ENCODE assay signal across 1 cellular context in the genomic region with DNA sequence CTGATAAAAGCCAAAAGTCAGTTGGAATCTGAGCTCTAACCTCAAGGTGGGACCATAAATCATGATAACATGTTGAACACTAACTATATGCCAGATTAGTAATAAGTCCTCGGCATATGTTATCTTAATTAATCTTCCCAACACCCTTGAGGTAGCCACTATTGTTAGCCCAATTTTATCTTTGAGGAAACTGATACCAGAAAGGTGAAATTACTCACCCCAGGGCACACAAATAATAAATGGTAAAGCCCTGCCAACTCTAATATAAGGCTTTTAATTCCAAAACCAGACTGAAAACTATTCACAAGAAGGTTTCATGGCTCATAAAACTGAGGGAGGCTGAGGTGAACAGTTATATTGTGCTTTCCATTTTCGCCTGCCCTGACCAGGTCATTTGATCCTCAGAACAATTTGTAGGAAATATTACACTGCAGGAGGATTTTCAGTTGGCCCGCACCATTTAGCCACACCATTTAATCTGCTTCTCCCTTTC.
TF ChIP-seq lines count a peak whose summit lies in the region.

No MANE protein-coding gene starts in this region.

TF ChIP-seq in HEK293, 187 proteins besides CTCF, POLR2A, EP300 and RAD21 (continued from another document and continues in another):
- TF ChIP-seq, protein P1, sequence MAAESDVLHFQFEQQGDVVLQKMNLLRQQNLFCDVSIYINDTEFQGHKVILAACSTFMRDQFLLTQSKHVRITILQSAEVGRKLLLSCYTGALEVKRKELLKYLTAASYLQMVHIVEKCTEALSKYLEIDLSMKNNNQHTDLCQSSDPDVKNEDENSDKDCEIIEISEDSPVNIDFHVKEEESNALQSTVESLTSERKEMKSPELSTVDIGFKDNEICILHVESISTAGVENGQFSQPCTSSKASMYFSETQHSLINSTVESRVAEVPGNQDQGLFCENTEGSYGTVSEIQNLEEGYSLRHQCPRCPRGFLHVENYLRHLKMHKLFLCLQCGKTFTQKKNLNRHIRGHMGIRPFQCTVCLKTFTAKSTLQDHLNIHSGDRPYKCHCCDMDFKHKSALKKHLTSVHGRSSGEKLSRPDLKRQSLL (tag by site-specific recombination; IDR thresholded peaks at IDR 0.05) = no peak
- TF ChIP-seq, protein P2, sequence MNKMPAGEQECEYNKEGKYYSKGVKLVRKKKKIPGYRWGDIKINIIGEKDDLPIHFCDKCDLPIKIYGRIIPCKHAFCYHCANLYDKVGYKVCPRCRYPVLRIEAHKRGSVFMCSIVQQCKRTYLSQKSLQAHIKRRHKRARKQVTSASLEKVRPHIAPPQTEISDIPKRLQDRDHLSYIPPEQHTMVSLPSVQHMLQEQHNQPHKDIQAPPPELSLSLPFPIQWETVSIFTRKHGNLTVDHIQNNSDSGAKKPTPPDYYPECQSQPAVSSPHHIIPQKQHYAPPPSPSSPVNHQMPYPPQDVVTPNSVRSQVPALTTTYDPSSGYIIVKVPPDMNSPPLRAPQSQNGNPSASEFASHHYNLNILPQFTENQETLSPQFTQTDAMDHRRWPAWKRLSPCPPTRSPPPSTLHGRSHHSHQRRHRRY (tag by site-specific recombination; IDR thresholded peaks at IDR 0.05) = no peak
- TF ChIP-seq, protein P3, sequence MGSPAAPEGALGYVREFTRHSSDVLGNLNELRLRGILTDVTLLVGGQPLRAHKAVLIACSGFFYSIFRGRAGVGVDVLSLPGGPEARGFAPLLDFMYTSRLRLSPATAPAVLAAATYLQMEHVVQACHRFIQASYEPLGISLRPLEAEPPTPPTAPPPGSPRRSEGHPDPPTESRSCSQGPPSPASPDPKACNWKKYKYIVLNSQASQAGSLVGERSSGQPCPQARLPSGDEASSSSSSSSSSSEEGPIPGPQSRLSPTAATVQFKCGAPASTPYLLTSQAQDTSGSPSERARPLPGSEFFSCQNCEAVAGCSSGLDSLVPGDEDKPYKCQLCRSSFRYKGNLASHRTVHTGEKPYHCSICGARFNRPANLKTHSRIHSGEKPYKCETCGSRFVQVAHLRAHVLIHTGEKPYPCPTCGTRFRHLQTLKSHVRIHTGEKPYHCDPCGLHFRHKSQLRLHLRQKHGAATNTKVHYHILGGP (tag by site-specific recombination; IDR thresholded peaks at IDR 0.05) = no peak
- TF ChIP-seq ZNF596 (tag by site-specific recombination; IDR thresholded peaks at IDR 0.05) (0 out of 2 replicates have a peak, but pooled peaks have one; percentile 28), ZNF391 (tag by site-specific recombination; IDR thresholded peaks at IDR 0.05; ENCODE audit: borderline replicate concordance, low read depth) (no peak), ZNF571 (tag by site-specific recombination; IDR thresholded peaks at IDR 0.05) (no peak), ZNF624 (tag by site-specific recombination; IDR thresholded peaks at IDR 0.05) (no peak), ZNF626 (tag by site-specific recombination; IDR thresholded peaks at IDR 0.05) (no peak), ZNF121 (tag by site-specific recombination; IDR thresholded peaks at IDR 0.05) (no peak), ZNF701 (tag by site-specific recombination; IDR thresholded peaks at IDR 0.05) (no peak), ZNF768 (tag by site-specific recombination; IDR thresholded peaks at IDR 0.05) (no peak), ZNF112 (tag by site-specific recombination; IDR thresholded peaks at IDR 0.05) (no peak), ZSCAN5A (tag by site-specific recombination; IDR thresholded peaks at IDR 0.05) (no peak), KLF16 (tag by site-specific recombination; IDR thresholded peaks at IDR 0.05) (no peak), KLF8 (tag by site-specific recombination; IDR thresholded peaks at IDR 0.05) (no peak), ZNF202 (tag by site-specific recombination; IDR thresholded peaks at IDR 0.05; ENCODE audit: borderline replicate concordance) (no peak), ZFHX2 (tag by site-specific recombination; conservative IDR thresholded peaks at IDR 0.05) (no peak), ZEB2 (tag by site-specific recombination; IDR thresholded peaks at IDR 0.05) (no peak), ZNF544 (tag by site-specific recombination; IDR thresholded peaks at IDR 0.05) (no peak), ZNF16 (tag by site-specific recombination; IDR thresholded peaks at IDR 0.05; ENCODE audit: low read depth) (no peak), SALL2 (tag by site-specific recombination; IDR thresholded peaks at IDR 0.05; ENCODE audit: borderline replicate concordance) (no peak), TSHZ1 (tag by site-specific recombination; IDR thresholded peaks at IDR 0.05; ENCODE audit: borderline replicate concordance) (no peak), YY1 (tag by site-specific recombination; IDR thresholded peaks at IDR 0.05) (no peak), ZNF223 (tag by site-specific recombination; IDR thresholded peaks at IDR 0.05) (no peak), ZNF175 (tag by site-specific recombination; IDR thresholded peaks at IDR 0.05) (no peak), ZNF26 (tag by site-specific recombination; IDR thresholded peaks at IDR 0.05) (no peak), ZNF266 (tag by site-specific recombination; IDR thresholded peaks at IDR 0.05; ENCODE audit: low read depth) (no peak), ZNF274 (IDR thresholded peaks at IDR 0.05; ENCODE audit: low read length) (no peak), ZNF274 (tag by site-specific recombination; IDR thresholded peaks at IDR 0.05; ENCODE audit: borderline replicate concordance) (no peak), ZFP37 (tag by site-specific recombination; IDR thresholded peaks at IDR 0.05) (no peak), ZNF133 (tag by site-specific recombination; IDR thresholded peaks at IDR 0.05) (no peak), SCRT2 (tag by site-specific recombination; IDR thresholded peaks at IDR 0.05) (no peak), ZNF654 (tag by site-specific recombination; IDR thresholded peaks at IDR 0.05; ENCODE audit: low read depth) (no peak), ZNF416 (tag by site-specific recombination; IDR thresholded peaks at IDR 0.05) (no peak), ZNF404 (tag by site-specific recombination; IDR thresholded peaks at IDR 0.05) (no peak), ZNF830 (tag by site-specific recombination; IDR thresholded peaks at IDR 0.05; ENCODE audit: low read depth) (no peak), ZNF600 (tag by site-specific recombination; IDR thresholded peaks at IDR 0.05) (no peak), WT1 (tag by site-specific recombination; IDR thresholded peaks at IDR 0.05) (no peak; the same call in 1 of the 2 replicates), ZNF311 (tag by site-specific recombination; IDR thresholded peaks at IDR 0.05; ENCODE audit: borderline replicate concordance) (no peak), ZNF791 (tag by site-specific recombination; IDR thresholded peaks at IDR 0.05) (no peak), ZNF366 (tag by site-specific recombination; conservative IDR thresholded peaks at IDR 0.05) (no peak), ZNF707 (tag by site-specific recombination; IDR thresholded peaks at IDR 0.05) (no peak), BCL11B (tag by site-specific recombination; IDR thresholded peaks at IDR 0.05; ENCODE audit: low read depth) (no peak)
- TF ChIP-seq, protein P4, sequence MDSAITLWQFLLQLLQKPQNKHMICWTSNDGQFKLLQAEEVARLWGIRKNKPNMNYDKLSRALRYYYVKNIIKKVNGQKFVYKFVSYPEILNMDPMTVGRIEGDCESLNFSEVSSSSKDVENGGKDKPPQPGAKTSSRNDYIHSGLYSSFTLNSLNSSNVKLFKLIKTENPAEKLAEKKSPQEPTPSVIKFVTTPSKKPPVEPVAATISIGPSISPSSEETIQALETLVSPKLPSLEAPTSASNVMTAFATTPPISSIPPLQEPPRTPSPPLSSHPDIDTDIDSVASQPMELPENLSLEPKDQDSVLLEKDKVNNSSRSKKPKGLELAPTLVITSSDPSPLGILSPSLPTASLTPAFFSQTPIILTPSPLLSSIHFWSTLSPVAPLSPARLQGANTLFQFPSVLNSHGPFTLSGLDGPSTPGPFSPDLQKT (IDR thresholded peaks at IDR 0.05; ENCODE audit: borderline replicate concordance, low read depth, low read length) = no peak
- TF ChIP-seq, protein P5, sequence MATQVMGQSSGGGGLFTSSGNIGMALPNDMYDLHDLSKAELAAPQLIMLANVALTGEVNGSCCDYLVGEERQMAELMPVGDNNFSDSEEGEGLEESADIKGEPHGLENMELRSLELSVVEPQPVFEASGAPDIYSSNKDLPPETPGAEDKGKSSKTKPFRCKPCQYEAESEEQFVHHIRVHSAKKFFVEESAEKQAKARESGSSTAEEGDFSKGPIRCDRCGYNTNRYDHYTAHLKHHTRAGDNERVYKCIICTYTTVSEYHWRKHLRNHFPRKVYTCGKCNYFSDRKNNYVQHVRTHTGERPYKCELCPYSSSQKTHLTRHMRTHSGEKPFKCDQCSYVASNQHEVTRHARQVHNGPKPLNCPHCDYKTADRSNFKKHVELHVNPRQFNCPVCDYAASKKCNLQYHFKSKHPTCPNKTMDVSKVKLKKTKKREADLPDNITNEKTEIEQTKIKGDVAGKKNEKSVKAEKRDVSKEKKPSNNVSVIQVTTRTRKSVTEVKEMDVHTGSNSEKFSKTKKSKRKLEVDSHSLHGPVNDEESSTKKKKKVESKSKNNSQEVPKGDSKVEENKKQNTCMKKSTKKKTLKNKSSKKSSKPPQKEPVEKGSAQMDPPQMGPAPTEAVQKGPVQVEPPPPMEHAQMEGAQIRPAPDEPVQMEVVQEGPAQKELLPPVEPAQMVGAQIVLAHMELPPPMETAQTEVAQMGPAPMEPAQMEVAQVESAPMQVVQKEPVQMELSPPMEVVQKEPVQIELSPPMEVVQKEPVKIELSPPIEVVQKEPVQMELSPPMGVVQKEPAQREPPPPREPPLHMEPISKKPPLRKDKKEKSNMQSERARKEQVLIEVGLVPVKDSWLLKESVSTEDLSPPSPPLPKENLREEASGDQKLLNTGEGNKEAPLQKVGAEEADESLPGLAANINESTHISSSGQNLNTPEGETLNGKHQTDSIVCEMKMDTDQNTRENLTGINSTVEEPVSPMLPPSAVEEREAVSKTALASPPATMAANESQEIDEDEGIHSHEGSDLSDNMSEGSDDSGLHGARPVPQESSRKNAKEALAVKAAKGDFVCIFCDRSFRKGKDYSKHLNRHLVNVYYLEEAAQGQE (tag by site-specific recombination; IDR thresholded peaks at IDR 0.05) = no peak
- TF ChIP-seq, protein P6, sequence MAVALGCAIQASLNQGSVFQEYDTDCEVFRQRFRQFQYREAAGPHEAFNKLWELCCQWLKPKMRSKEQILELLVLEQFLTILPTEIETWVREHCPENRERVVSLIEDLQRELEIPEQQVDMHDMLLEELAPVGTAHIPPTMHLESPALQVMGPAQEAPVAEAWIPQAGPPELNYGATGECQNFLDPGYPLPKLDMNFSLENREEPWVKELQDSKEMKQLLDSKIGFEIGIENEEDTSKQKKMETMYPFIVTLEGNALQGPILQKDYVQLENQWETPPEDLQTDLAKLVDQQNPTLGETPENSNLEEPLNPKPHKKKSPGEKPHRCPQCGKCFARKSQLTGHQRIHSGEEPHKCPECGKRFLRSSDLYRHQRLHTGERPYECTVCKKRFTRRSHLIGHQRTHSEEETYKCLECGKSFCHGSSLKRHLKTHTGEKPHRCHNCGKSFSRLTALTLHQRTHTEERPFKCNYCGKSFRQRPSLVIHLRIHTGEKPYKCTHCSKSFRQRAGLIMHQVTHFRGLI (tag by site-specific recombination; IDR thresholded peaks at IDR 0.05) = peak; percentile 58; the same call in 1 of the 2 replicates
- TF ChIP-seq, protein P7, sequence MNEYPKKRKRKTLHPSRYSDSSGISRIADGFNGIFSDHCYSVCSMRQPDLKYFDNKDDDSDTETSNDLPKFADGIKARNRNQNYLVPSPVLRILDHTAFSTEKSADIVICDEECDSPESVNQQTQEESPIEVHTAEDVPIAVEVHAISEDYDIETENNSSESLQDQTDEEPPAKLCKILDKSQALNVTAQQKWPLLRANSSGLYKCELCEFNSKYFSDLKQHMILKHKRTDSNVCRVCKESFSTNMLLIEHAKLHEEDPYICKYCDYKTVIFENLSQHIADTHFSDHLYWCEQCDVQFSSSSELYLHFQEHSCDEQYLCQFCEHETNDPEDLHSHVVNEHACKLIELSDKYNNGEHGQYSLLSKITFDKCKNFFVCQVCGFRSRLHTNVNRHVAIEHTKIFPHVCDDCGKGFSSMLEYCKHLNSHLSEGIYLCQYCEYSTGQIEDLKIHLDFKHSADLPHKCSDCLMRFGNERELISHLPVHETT (tag by site-specific recombination; IDR thresholded peaks at IDR 0.05) = no peak
